Comparison of ENCODE assay signal across 23 cellular contexts in the genomic region with DNA sequence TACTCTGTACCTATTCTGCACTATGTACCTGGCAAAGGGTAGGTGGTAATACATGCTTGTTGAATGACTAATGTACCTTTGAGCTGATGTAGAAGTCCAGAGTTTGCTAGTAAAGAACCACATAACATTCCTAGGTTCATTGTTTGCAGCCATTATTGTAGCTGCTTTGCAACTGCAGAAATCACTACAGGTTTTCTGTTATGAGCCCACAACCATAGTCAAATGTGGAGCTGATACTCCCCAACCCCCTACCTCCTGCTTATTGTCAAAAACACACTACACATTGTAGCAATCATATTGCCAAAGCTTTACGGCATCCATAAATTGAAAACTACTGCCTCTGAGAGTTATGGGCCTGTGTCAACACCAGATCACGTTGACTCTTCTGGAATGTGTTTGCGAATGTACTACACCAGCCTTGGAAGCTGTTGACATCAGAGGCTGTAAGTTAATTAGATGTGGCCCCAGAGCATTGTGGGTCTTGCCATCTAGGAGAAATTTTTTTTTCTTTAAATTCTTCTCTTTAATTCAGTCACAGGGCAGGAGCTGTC.
"Had no signal": no experiment of that assay in that cellular context is flagged by ENCODE, and none has a peak within 500 bp of the region (broad histone marks: within the 10 kb centered on the region; RNA-seq: fewer than 3 reads in every experiment).

No MANE protein-coding gene starts in this region.

- H3K9ac ChIP-seq: neural progenitor cell had no signal

- H3K27ac ChIP-seq: brain microvascular endothelial cell, gastrocnemius medialis, lower lobe of right lung, neural progenitor cell, thyroid gland, WERI-Rb-1 had no signal

- ATAC-seq: activated CD8-positive, alpha-beta memory T cell treated with anti-CD3 and anti-CD28 coated beads, Interleukin-2, amount 10 ng/mL, durations not matched to agents 7 days and 5 days; activated CD8-positive, alpha-beta T cell treated with anti-CD3 and anti-CD28 coated beads for 36 hours; activated naive CD4-positive, alpha-beta T cell treated with anti-CD3 and anti-CD28 coated beads, Interleukin-2, amount 50 U/mL, for 72 hours; activated T-helper 17 cell treated with anti-CD3 and anti-CD28 coated beads, Interleukin-2, amount 50 U/mL, for 72 hours; gastrocnemius medialis; lower lobe of right lung; naive thymus-derived CD8-positive, alpha-beta T cell had no signal

- H3K4me3 ChIP-seq: gastrocnemius medialis, lower lobe of right lung, neural progenitor cell, thyroid gland had no signal

- H3K36me3 ChIP-seq: brain microvascular endothelial cell, gastrocnemius medialis, lower lobe of right lung, neural progenitor cell, thyroid gland, WERI-Rb-1 had no signal

- H2AFZ ChIP-seq: neural progenitor cell had no signal

- H3K27me3 ChIP-seq: brain microvascular endothelial cell, gastrocnemius medialis, neural progenitor cell, thyroid gland had no signal

- DNase-seq: activated CD4-positive, alpha-beta T cell treated with anti-CD3 and anti-CD28 coated beads, Interleukin-2, amount 10 ng/mL, durations not matched to agents 7 days and 5 days; activated CD4-positive, CD25-positive, alpha-beta regulatory T cell treated with anti-CD3 and anti-CD28 coated beads, Interleukin-2, amount 50 U/mL, for 72 hours; activated CD8-positive, alpha-beta memory T cell treated with anti-CD3 and anti-CD28 coated beads, Interleukin-2, amount 10 ng/mL, durations not matched to agents 7 days and 5 days; activated CD8-positive, alpha-beta T cell treated with anti-CD3 and anti-CD28 coated beads for 36 hours; activated T-cell treated with anti-CD3 and anti-CD28 coated beads for 4 hours; aorta; brain microvascular endothelial cell; central memory CD4-positive, alpha-beta T cell; effector memory CD4-positive, alpha-beta T cell; gastrocnemius medialis; hypothalamus; lower lobe of right lung; mesendoderm; naive thymus-derived CD8-positive, alpha-beta T cell; posterior cingulate gyrus; retina; substantia nigra; T-helper 1 cell; thyroid gland; WERI-Rb-1 had no signal

- H3K9me3 ChIP-seq: gastrocnemius medialis, lower lobe of right lung, thyroid gland had no signal

- H3K4me2 ChIP-seq: neural progenitor cell had no signal

- H3K4me1 ChIP-seq: gastrocnemius medialis, lower lobe of right lung, neural progenitor cell, thyroid gland had no signal
